21 cellular contexts compared by ENCODE assay signal in the genomic region with DNA sequence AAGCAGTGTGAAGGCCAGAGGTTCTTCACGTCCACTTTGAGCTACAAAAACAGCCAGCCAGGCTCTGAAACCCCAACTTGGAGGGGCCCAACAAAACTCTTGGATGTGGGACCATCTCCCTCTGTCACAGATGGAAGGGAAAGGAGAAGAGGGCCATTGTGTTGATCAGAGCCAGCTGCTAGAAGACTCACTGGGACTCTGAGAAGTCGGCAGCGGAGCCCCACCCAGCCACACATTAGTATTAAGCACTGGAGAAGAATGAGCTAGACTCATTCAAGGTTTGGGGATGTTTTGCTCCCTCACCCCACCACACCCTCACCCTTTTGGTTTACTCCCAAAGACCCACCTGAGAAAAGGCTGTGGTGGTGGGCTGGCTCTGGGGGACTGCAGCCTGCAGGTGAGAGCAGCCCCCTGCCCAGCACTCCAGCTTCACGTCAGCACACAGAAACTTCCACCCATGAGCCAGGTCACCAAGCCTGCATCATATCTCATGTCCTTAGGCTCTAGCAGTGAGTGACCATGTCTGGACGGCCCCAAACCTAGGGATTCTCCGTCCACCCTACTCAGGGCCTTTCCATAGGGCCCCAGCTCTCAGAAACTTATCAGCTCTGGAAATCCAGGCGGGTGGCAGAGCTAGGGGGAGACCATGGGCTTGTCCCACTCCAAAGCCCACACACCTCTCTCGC. TPM values are rescaled to one million over a fixed set of nuclear protein-coding genes. Genes with fewer than 3 reads are reported as not detected.
DNase-seq lines count a peak whose midpoint lies in the region; ATAC-seq and TF ChIP-seq lines count a peak whose summit lies in the region.
"Had no signal": no experiment of that assay in that cellular context is flagged by ENCODE, and none has a peak within 500 bp of the region (broad histone marks: within the 10 kb centered on the region; RNA-seq: fewer than 3 reads in every experiment).

No MANE protein-coding gene starts in this region.

- intact Hi-C loops in cardiac septum (cut with DNase I), result no loop called here
- intact Hi-C loops in right cardiac atrium (cut with DNase I), result no loop called here

- no peak overlapping the region for H3K27ac ChIP-seq in right cardiac atrium (ENCODE audit: low read length)
- H3K27ac ChIP-seq: BLaER1 treated with 17β-estradiol and CSF1 and Interleukin-3, amounts not matched to agents 10 nM and 100 nM; KMS-11; SJSA1 had no signal

- no peaks in the 10 kb centered on the region for H3K4me1 Mint-ChIP-seq in progenitor cell of endocrine pancreas (ENCODE audit: low read depth)
- H3K4me1 Mint-ChIP-seq: CD4-positive, alpha-beta memory T cell had no signal

- 86% methylated on average over 8 of the region's 8 CpGs for WGBS in right cardiac atrium

- in situ Hi-C loops in GM13977 (cut with MboI; ENCODE audit: low pct_unique_long_range_greater_than_20kb, low sequenced_read_pairs, unreplicated experiment), result no loop called here

- H3K27me3 ChIP-seq in right cardiac atrium (ENCODE audit: control insufficient read depth, insufficient read depth), result no peaks in the 10 kb centered on the region
- H3K27me3 ChIP-seq: BLaER1 treated with 17β-estradiol and CSF1 and Interleukin-3, amounts not matched to agents 10 nM and 100 nM had no signal

- H3K27me3 Mint-ChIP-seq in progenitor cell of endocrine pancreas, result peaks cover 33% of the 10 kb centered on the region

- H3K9me3 ChIP-seq in right cardiac atrium (ENCODE audit: control insufficient read depth, low read length), result no peaks in the 10 kb centered on the region
- H3K9me3 ChIP-seq: Caco-2, SJSA1 had no signal

- TF ChIP-seq CTCF in progenitor cell of endocrine pancreas (IDR thresholded peaks at IDR 0.05; ENCODE audit: unreplicated experiment) (no peak), GM13977 (IDR thresholded peaks at IDR 0.05; ENCODE audit: extremely low read depth, insufficient read depth, missing control alignments) (no peak)

- no peak overlapping the region for H3K4me3 Mint-ChIP-seq in progenitor cell of endocrine pancreas (ENCODE audit: low read depth)
- H3K4me3 Mint-ChIP-seq: CD4-positive, alpha-beta memory T cell had no signal

- ATAC-seq in right cardiac atrium, result no peak
- ATAC-seq: Right ventricle myocardium inferior had no signal

- H3K9me3 Mint-ChIP-seq in progenitor cell of endocrine pancreas (ENCODE audit: low read depth), result no peaks in the 10 kb centered on the region

- DNase-seq in cardiac septum (ENCODE audit: low spot score), result peak; percentile 44
- no peak for DNase-seq in right cardiac atrium
- peak; percentile 29 for DNase-seq in islet precursor cell
- DNase-seq in progenitor cell of endocrine pancreas (ENCODE audit: low spot score, unreplicated experiment), result no peak
- no peak for DNase-seq in H4 (ENCODE audit: low spot score)
- DNase-seq in central memory CD4-positive, alpha-beta T cell, result no peak
- no peak for DNase-seq in GM13977 (ENCODE audit: low spot score)
- DNase-seq: 8988T; CD4-positive, alpha-beta memory T cell; GDM1; IMR-90; NCI-H1694; NCI-H2081; NCI-H2171; NCI-H526 had no signal

- H3K27ac Mint-ChIP-seq in progenitor cell of endocrine pancreas, result peak overlapping the region; percentile 30

- no peak overlapping the region for H3K4me3 ChIP-seq in right cardiac atrium (ENCODE audit: low read length)
- H3K4me3 ChIP-seq: BLaER1 treated with 17β-estradiol and CSF1 and Interleukin-3, amounts not matched to agents 10 nM and 100 nM; SJSA1 had no signal

- no peaks in the 10 kb centered on the region for H3K4me1 ChIP-seq in right cardiac atrium (ENCODE audit: control insufficient read depth, insufficient read depth, low read length)
- H3K4me1 ChIP-seq: Caco-2, SJSA1 had no signal

- no peaks in the 10 kb centered on the region for H3K36me3 Mint-ChIP-seq in progenitor cell of endocrine pancreas (ENCODE audit: insufficient read depth)
- H3K36me3 Mint-ChIP-seq: CD4-positive, alpha-beta memory T cell had no signal

RNA-seq across cellular contexts. Expression of a gene that starts 12.6 kb away (rescaled TPM):
- total RNA-seq in cardiac septum (not detected), right cardiac atrium (not detected), progenitor cell of endocrine pancreas (not detected in 2 replicates)
- not detected for polyA plus RNA-seq in right cardiac atrium
- not detected in 2 replicates for total RNA-seq in H4 (2014; rRNA removed; shearing (Covaris generic))
- total RNA-seq: Caco-2; CD4-positive, alpha-beta memory T cell; H1; IMR-90; Right ventricle myocardium inferior; SJSA1 had no signal
- polyA plus RNA-seq: CD4-positive, alpha-beta memory T cell; H1; IMR-90 had no signal

Comparison
In these comparisons a context has a peak if more than half of its experiments do, and no peak if none do; other contexts are left out.
1. DNase-seq: peak in cardiac septum (single experiment) and islet precursor cell (single experiment); none in right cardiac atrium (0 of 3), progenitor cell of endocrine pancreas (single experiment), H4 (single experiment), central memory CD4-positive, alpha-beta T cell (single experiment) and GM13977 (single experiment).